ENCODE assay signal across 1 cellular context in genomic region chr10:32980558-32981468, GRCh38.
TF ChIP-seq lines count a peak whose summit lies in the region.

No MANE protein-coding gene starts in this region.

TF ChIP-seq in HepG2, 621 proteins besides CTCF, POLR2A, EP300 and RAD21 (continued from another document and continues in another):
- TF ChIP-seq ZNF451 (CRISPR knock-in tag; IDR thresholded peaks at IDR 0.05) = 0 out of 2 replicates have a peak, but pooled peaks have one; percentile 45
- TF ChIP-seq MEIS1 (CRISPR knock-in tag; IDR thresholded peaks at IDR 0.05; ENCODE audit: borderline replicate concordance) = no peak; the same call in 1 of the 2 replicates
- no peak for TF ChIP-seq SOX13 (IDR thresholded peaks at IDR 0.05)
- peak in 1 of 2 experiments; percentile 69; a peak in 2 of 4 replicates for TF ChIP-seq SOX13 (CRISPR knock-in tag; conservative IDR thresholded peaks at IDR 0.05 in 1 of 2, IDR thresholded peaks at IDR 0.05 in 1 of 2)
- peak; percentile 89 for TF ChIP-seq HNRNPLL (IDR thresholded peaks at IDR 0.05; ENCODE audit: low read depth, low read length, poor library complexity, severe bottlenecking)
- no peak for TF ChIP-seq PREB (CRISPR knock-in tag; IDR thresholded peaks at IDR 0.05)
- TF ChIP-seq ZNF280D (CRISPR knock-in tag; IDR thresholded peaks at IDR 0.05) = peak; percentile 88
- peak; percentile 53; the same call in 1 of the 2 replicates for TF ChIP-seq ZNF275 (CRISPR knock-in tag; IDR thresholded peaks at IDR 0.05; ENCODE audit: borderline replicate concordance)
- TF ChIP-seq MYNN (CRISPR knock-in tag; IDR thresholded peaks at IDR 0.05; ENCODE audit: low read depth) = 0 out of 2 replicates have a peak, but pooled peaks have one; percentile 60
- TF ChIP-seq NKX3-1 (CRISPR knock-in tag; IDR thresholded peaks at IDR 0.05) = peak; percentile 75; the same call in 1 of the 2 replicates
- no peak for TF ChIP-seq IRF9 (CRISPR knock-in tag; IDR thresholded peaks at IDR 0.05; ENCODE audit: borderline replicate concordance)
- TF ChIP-seq ZNF205 (CRISPR knock-in tag; IDR thresholded peaks at IDR 0.05) = no peak
- peak; percentile 98 for TF ChIP-seq TGIF2 (CRISPR knock-in tag; IDR thresholded peaks at IDR 0.05)
- peak; percentile 50; the same call in 1 of the 2 replicates for TF ChIP-seq TFDP2 (CRISPR knock-in tag; IDR thresholded peaks at IDR 0.05)
- peak; percentile 75 for TF ChIP-seq DRAP1 (CRISPR knock-in tag; IDR thresholded peaks at IDR 0.05)
- no peak for TF ChIP-seq ZNF678 (CRISPR knock-in tag; IDR thresholded peaks at IDR 0.05)
- peak; percentile 32; the same call in 1 of the 2 replicates for TF ChIP-seq RFX5 (IDR thresholded peaks at IDR 0.05; ENCODE audit: low read depth, low read length)
- no peak for TF ChIP-seq ZNF841 (CRISPR knock-in tag; IDR thresholded peaks at IDR 0.05; ENCODE audit: borderline replicate concordance)
- TF ChIP-seq ZNF557 (CRISPR knock-in tag; IDR thresholded peaks at IDR 0.05) = no peak
- TF ChIP-seq SNAPC5 (CRISPR knock-in tag; IDR thresholded peaks at IDR 0.05; ENCODE audit: borderline replicate concordance) = peak; percentile 76; the same call in 1 of the 2 replicates
- TF ChIP-seq IRF1 (CRISPR knock-in tag; IDR thresholded peaks at IDR 0.05; ENCODE audit: low read depth) = no peak
- TF ChIP-seq ZSCAN21 (CRISPR knock-in tag; IDR thresholded peaks at IDR 0.05; ENCODE audit: borderline replicate concordance) = 0 out of 2 replicates have a peak, but pooled peaks have one; percentile 59
- peak; percentile 77 for TF ChIP-seq KLF6 (CRISPR knock-in tag; IDR thresholded peaks at IDR 0.05)
- no peak for TF ChIP-seq SRF (IDR thresholded peaks at IDR 0.05; ENCODE audit: low read depth, low read length)
- no peak for TF ChIP-seq ZNF7 (CRISPR knock-in tag; IDR thresholded peaks at IDR 0.05)
- TF ChIP-seq ZNF256 (CRISPR knock-in tag; conservative IDR thresholded peaks at IDR 0.05) = 0 out of 2 replicates have a peak, but pooled peaks have one; percentile 24
- no peak for TF ChIP-seq ARID3A (IDR thresholded peaks at IDR 0.05; ENCODE audit: low read depth, low read length)
- TF ChIP-seq HOXA3 (CRISPR knock-in tag; IDR thresholded peaks at IDR 0.05) = peak; percentile 79
- peak; percentile 74 for TF ChIP-seq HOMEZ (CRISPR knock-in tag; IDR thresholded peaks at IDR 0.05; ENCODE audit: low read depth)
- TF ChIP-seq ATF3 (CRISPR knock-in tag; IDR thresholded peaks at IDR 0.05) = 0 out of 2 replicates have a peak, but pooled peaks have one; percentile 42
- TF ChIP-seq ZNF773 (CRISPR knock-in tag; IDR thresholded peaks at IDR 0.05; ENCODE audit: borderline replicate concordance) = no peak
- TF ChIP-seq ZNF317 (CRISPR knock-in tag; IDR thresholded peaks at IDR 0.05) = 0 out of 2 replicates have a peak, but pooled peaks have one; percentile 47
- peak; percentile 89 for TF ChIP-seq ZFP91 (CRISPR knock-in tag; IDR thresholded peaks at IDR 0.05; ENCODE audit: borderline replicate concordance)
- TF ChIP-seq HMGXB4 (CRISPR knock-in tag; IDR thresholded peaks at IDR 0.05; ENCODE audit: borderline replicate concordance in 1 of 2, low read depth in 1 of 2) = peak in 1 of 2 experiments; percentile 67; a peak in 2 of 4 replicates
- TF ChIP-seq ZBTB21 (CRISPR knock-in tag; IDR thresholded peaks at IDR 0.05) = 0 out of 2 replicates have a peak, but pooled peaks have one; percentile 26
- TF ChIP-seq ZNF232 (CRISPR knock-in tag; IDR thresholded peaks at IDR 0.05; ENCODE audit: borderline replicate concordance) = peak; percentile 26; the same call in 1 of the 2 replicates
- TF ChIP-seq PHF5A (CRISPR knock-in tag; IDR thresholded peaks at IDR 0.05; ENCODE audit: low read depth, unreplicated experiment) = peak; percentile 59
- TF ChIP-seq E2F2 (CRISPR knock-in tag; IDR thresholded peaks at IDR 0.05; ENCODE audit: borderline replicate concordance) = no peak
- TF ChIP-seq ISL2 (CRISPR knock-in tag; IDR thresholded peaks at IDR 0.05) = no peak; the same call in 1 of the 2 replicates
